In genomic region chr14:70563869-70564268, GRCh38 we compare ENCODE assay signal across 19 cellular contexts. TPM values are rescaled to one million over a fixed set of nuclear protein-coding genes. Genes with fewer than 3 reads are reported as not detected.
DNase-seq lines count a peak whose midpoint lies in the region; ATAC-seq, FAIRE-seq and TF ChIP-seq lines count a peak whose summit lies in the region.
"Had no signal": no experiment of that assay in that cellular context is flagged by ENCODE, and none has a peak within 500 bp of the region (broad histone marks: within the 10 kb centered on the region; RNA-seq: fewer than 3 reads in every experiment).

No MANE protein-coding gene starts in this region.

- H2AFZ ChIP-seq in HepG2 (ENCODE audit: low read length): no peak overlapping the region

- peaks cover 5% of the 10 kb centered on the region for H3K9me3 Mint-ChIP-seq in endothelial cell (ENCODE audit: unreplicated experiment)

- H3K4me3 Mint-ChIP-seq in endothelial cell (ENCODE audit: unreplicated experiment): peak overlapping the region; percentile 32
- H3K4me3 Mint-ChIP-seq: CD8-positive, alpha-beta memory T cell; H9 had no signal

- CTCF ChIA-PET in HepG2 (lab: Yijun Ruan, JAX; ENCODE audit: low intra/inter-chr PET ratio, low total read pairs): no interaction called here

- H3K4me1 Mint-ChIP-seq in endothelial cell (ENCODE audit: unreplicated experiment): no peaks in the 10 kb centered on the region

- TF ChIP-seq EP300 in HepG2 (IDR thresholded peaks at IDR 0.05; ENCODE audit: low read depth in 2 of 2, low read length in 2 of 2) (no peak), HepG2 (CRISPR knock-in tag; IDR thresholded peaks at IDR 0.05; ENCODE audit: borderline replicate concordance) (no peak)

- ATAC-seq in HepG2 (no peak), right lobe of liver (no peak), left ventricle myocardium superior (peak; percentile 96)
- ATAC-seq: SK-N-SH treated with all-trans-retinoic acid at 6 μM for 48 hours had no signal

- H3K4me2 ChIP-seq in HepG2 (ENCODE audit: low read depth, low read length): no peak overlapping the region
- H3K4me2 ChIP-seq: BLaER1 treated with 17β-estradiol and CSF1 and Interleukin-3, amounts not matched to agents 10 nM and 100 nM had no signal

- H3K79me2 ChIP-seq in HepG2 (ENCODE audit: insufficient read depth, low read length): no peaks in the 10 kb centered on the region

- in situ Hi-C loops in HepG2 (cut with HindIII; ENCODE audit: extremely low pct_ligation_motif_present, low pct_unique_long_range_greater_than_20kb): loop anchor here (25.0 kb wide), 1 partner anchor 477 kb away; no protein-coding TSS in a partner anchor

- POLR2A ChIA-PET in HepG2 (lab: Yijun Ruan, JAX): no interaction called here

- H3K9me3 ChIP-seq in HepG2 (ENCODE audit: low read length) (peaks cover 16% of the 10 kb centered on the region), right lobe of liver (no peaks in the 10 kb centered on the region)

- H3K4me3 ChIP-seq in HepG2 (replicated peaks in 1 of 3; ENCODE audit: insufficient read depth in 1 of 3, low read depth in 2 of 3, low read length in 3 of 3) (no peak overlapping the region), right lobe of liver (no peak overlapping the region)

- no TSS peak for BruUV-seq in HepG2 (replicated peaks; lab: Mats Ljungman, UMichigan)

- intact Hi-C loops in HepG2 (cut with micrococcal nuclease; ENCODE audit: unreplicated experiment) (loop anchor here (10.0 kb wide), 1 partner anchor 469 kb away; no protein-coding TSS in a partner anchor), right lobe of liver (cut with DNase I) (no loop called here), left ventricle myocardium superior (cut with micrococcal nuclease) (no loop called here)

- H3K27me3 ChIP-seq in HepG2 (ENCODE audit: control insufficient read depth in 1 of 2, insufficient read depth in 2 of 2, low read length in 2 of 2) (no peaks in the 10 kb centered on the region), right lobe of liver (no peaks in the 10 kb centered on the region)
- H3K27me3 ChIP-seq: BLaER1 treated with 17β-estradiol and CSF1 and Interleukin-3, amounts not matched to agents 10 nM and 100 nM had no signal

- 92% methylated on average over 1 of the region's 1 CpG for WGBS in HepG2 (ENCODE audit: low lambda C conversion rate)
- 100% methylated on average over 1 of the region's 1 CpG for WGBS in right lobe of liver (ENCODE audit: insufficient coverage, low coverage, low lambda C conversion rate, missing lambda C conversion rate)

- no peak overlapping the region for H3K9ac ChIP-seq in HepG2 (ENCODE audit: insufficient read depth, low read depth, low read length)
- H3K9ac ChIP-seq: BLaER1 treated with 17β-estradiol and CSF1 and Interleukin-3, amounts not matched to agents 10 nM and 100 nM had no signal

- no peak for DNase-seq in HepG2 (ENCODE audit: low spot score)
- no peak for DNase-seq in right lobe of liver
- no peak for DNase-seq in endothelial cell (ENCODE audit: low spot score)
- peak; percentile 73 for DNase-seq in left ventricle myocardium superior
- DNase-seq in urothelium cell line (ENCODE audit: low spot score): no peak
- DNase-seq in GDM1 (lab: John Stamatoyannopoulos, UW): no peak
- no peak for DNase-seq in activated effector memory CD4-positive, alpha-beta T cell treated with anti-CD3 and anti-CD28 coated beads, Interleukin-2, amount 50 U/mL, for 16 hours
- no peak for DNase-seq in effector CD4-positive, alpha-beta T cell
- DNase-seq: CD8-positive, alpha-beta memory T cell; H9; IMR-90; NCI-H1436; NCI-H1930; SIG-M5 had no signal

- no peak for TF ChIP-seq CTCF in HepG2 (CRISPR knock-in tag; IDR thresholded peaks at IDR 0.05)
- TF ChIP-seq CTCF in right lobe of liver (IDR thresholded peaks at IDR 0.05): no peak
- TF ChIP-seq CTCF in endothelial cell (IDR thresholded peaks at IDR 0.05; ENCODE audit: unreplicated experiment): no peak

- peaks cover 8% of the 10 kb centered on the region for H3K4me1 ChIP-seq in HepG2 (ENCODE audit: insufficient read depth, low read length)
- H3K4me1 ChIP-seq in right lobe of liver: no peaks in the 10 kb centered on the region
- H3K4me1 ChIP-seq: BLaER1 treated with 17β-estradiol and CSF1 and Interleukin-3, amounts not matched to agents 10 nM and 100 nM had no signal

- H3K27ac ChIP-seq in HepG2 (ENCODE audit: extremely low read length, insufficient read depth, low read length): peak overlapping the region; percentile 19
- H3K27ac ChIP-seq in right lobe of liver: no peak overlapping the region
- H3K27ac ChIP-seq: BLaER1 treated with 17β-estradiol and CSF1 and Interleukin-3, amounts not matched to agents 10 nM and 100 nM had no signal

- H4K20me1 ChIP-seq in HepG2 (ENCODE audit: insufficient read depth, low read length): no peaks in the 10 kb centered on the region; the same call in 1 of the 2 replicates

- TF ChIP-seq RAD21 in HepG2 (CRISPR knock-in tag; IDR thresholded peaks at IDR 0.05): no peak

- H3K36me3 ChIP-seq in HepG2 (replicated peaks in 1 of 2; ENCODE audit: control insufficient read depth in 1 of 2, insufficient read depth in 2 of 2, low read length in 2 of 2): peaks cover 6% of the 10 kb centered on the region in 2 experiments; a peak in 3 of 5 replicates
- peaks cover 0 to 3% (median 1%) of the 10 kb centered on the region in 4 donors for H3K36me3 ChIP-seq in right lobe of liver

- FAIRE-seq in HepG2 (lab: Jason Lieb, UNC): no peak
- peak; percentile 42 for FAIRE-seq in urothelium cell line (lab: Jason Lieb, UNC)
- FAIRE-seq: D721Med, G401.6, RCC 7860 had no signal

- H3K27me3 Mint-ChIP-seq in endothelial cell (ENCODE audit: unreplicated experiment): peaks cover 5% of the 10 kb centered on the region
- H3K27me3 Mint-ChIP-seq: CD8-positive, alpha-beta memory T cell had no signal

- H3K27ac Mint-ChIP-seq in endothelial cell (ENCODE audit: unreplicated experiment): no peak overlapping the region
- H3K27ac Mint-ChIP-seq: H9 had no signal

- H3K36me3 Mint-ChIP-seq in endothelial cell (ENCODE audit: low read depth, unreplicated experiment): peaks cover 57% of the 10 kb centered on the region

- no peak for TF ChIP-seq POLR2A in HepG2 (IDR thresholded peaks at IDR 0.05; ENCODE audit: insufficient read depth in 1 of 2, low read depth in 2 of 2, low read length in 2 of 2)
- TF ChIP-seq POLR2A in right lobe of liver (IDR thresholded peaks at IDR 0.05): no peak

RNA-seq across cellular contexts. Expression of gene ADAM20, which starts 29.1 kb away (rescaled TPM):
- total RNA-seq in HepG2 (2016; rRNA removed; fragmentation: Illumina TruSeq; extraction: Trizol): 0.18 TPM in 1 of 2 replicates, not detected in the other
- total RNA-seq in HepG2 (2016; cell fraction: cytosol; rRNA removed; fragmentation: Illumina TruSeq; extraction: Trizol; ENCODE audit: low read depth): not detected in 2 replicates
- 0.17 TPM in 1 of 2 replicates, not detected in the other for total RNA-seq in HepG2 (2016; cell fraction: insoluble cytoplasmic fraction; rRNA removed; fragmentation: Illumina TruSeq; extraction: Trizol)
- total RNA-seq in HepG2 (2016; cell fraction: membrane; rRNA removed; fragmentation: Illumina TruSeq; extraction: Trizol): not detected in 2 replicates
- total RNA-seq in HepG2 (2016; cell fraction: nucleus; rRNA removed; fragmentation: Illumina TruSeq; extraction: Trizol): 1.1 TPM in 2 replicates
- 0.08 and 0.09 TPM in 2 replicates for polyA plus RNA-seq in HepG2 (2011; rRNA removed)
- 0.01 TPM in 1 of 2 replicates, not detected in the other for polyA plus RNA-seq in HepG2 (2011; cell fraction: cytosol; rRNA removed)
- polyA plus RNA-seq in HepG2 (2011; cell fraction: nucleus; rRNA removed): 0.45 and 0.59 TPM in 2 replicates
- polyA plus RNA-seq in HepG2 (2012): 0.07 TPM in 1 of 2 replicates, not detected in the other
- not detected in 2 replicates for polyA plus RNA-seq in HepG2 (2016; cell fraction: cytosol; fragmentation: Illumina TruSeq; extraction: Trizol; ENCODE audit: low read depth)
- not detected in 2 replicates for polyA plus RNA-seq in HepG2 (2016; cell fraction: insoluble cytoplasmic fraction; fragmentation: Illumina TruSeq; extraction: Trizol; ENCODE audit: low read depth)
- not detected in 2 replicates for polyA plus RNA-seq in HepG2 (2016; cell fraction: membrane; fragmentation: Illumina TruSeq; extraction: Trizol; ENCODE audit: low read depth)
- polyA plus RNA-seq in HepG2 (2016; cell fraction: nucleus; fragmentation: Illumina TruSeq; extraction: Trizol; ENCODE audit: insufficient read depth, low read depth): 0.21 TPM in 1 of 2 replicates, not detected in the other
- polyA minus RNA-seq in HepG2 (2011; rRNA and poly(A)+ RNA removed; ENCODE audit: low replicate concordance): 0.21 and 2.0 TPM in 2 replicates
- polyA minus RNA-seq in HepG2 (2011; cell fraction: cytosol; rRNA and poly(A)+ RNA removed): not detected in 2 replicates
- 11.4 and 11.8 TPM in 2 replicates for polyA minus RNA-seq in HepG2 (2011; cell fraction: nucleus; rRNA and poly(A)+ RNA removed)
- total RNA-seq in right lobe of liver: 1 to 10 TPM in 2 of 6 experiments, under 1 TPM in 4; 0.35 to 2.0 (median 0.70) TPM
- 1.2 TPM for total RNA-seq in endothelial cell (ENCODE audit: unreplicated experiment)
- total RNA-seq in left ventricle myocardium superior: 0.57 TPM
- polyA plus RNA-seq: CD8-positive, alpha-beta memory T cell had no signal

RNA-seq across cellular contexts. Expression of gene MED6, which starts 36.6 kb away (rescaled TPM):
- total RNA-seq in HepG2 (2016; rRNA removed; fragmentation: Illumina TruSeq; extraction: Trizol): 47.8 and 64.0 TPM in 2 replicates
- total RNA-seq in HepG2 (2016; cell fraction: cytosol; rRNA removed; fragmentation: Illumina TruSeq; extraction: Trizol; ENCODE audit: low read depth): 14.6 and 15.6 TPM in 2 replicates
- total RNA-seq in HepG2 (2016; cell fraction: insoluble cytoplasmic fraction; rRNA removed; fragmentation: Illumina TruSeq; extraction: Trizol): 48.4 and 70.6 TPM in 2 replicates
- total RNA-seq in HepG2 (2016; cell fraction: membrane; rRNA removed; fragmentation: Illumina TruSeq; extraction: Trizol): 15.7 and 19.1 TPM in 2 replicates
- 45.6 and 46.7 TPM in 2 replicates for total RNA-seq in HepG2 (2016; cell fraction: nucleus; rRNA removed; fragmentation: Illumina TruSeq; extraction: Trizol)
- polyA plus RNA-seq in HepG2 (2011; rRNA removed): 38.1 and 44.8 TPM in 2 replicates
- 20.6 and 34.1 TPM in 2 replicates for polyA plus RNA-seq in HepG2 (2011; cell fraction: cytosol; rRNA removed)
- 10.4 and 12.4 TPM in 2 replicates for polyA plus RNA-seq in HepG2 (2011; cell fraction: nucleus; rRNA removed)
- polyA plus RNA-seq in HepG2 (2012): 33.6 and 49.3 TPM in 2 replicates
- polyA plus RNA-seq in HepG2 (2016; cell fraction: cytosol; fragmentation: Illumina TruSeq; extraction: Trizol; ENCODE audit: low read depth): 5.6 and 7.1 TPM in 2 replicates
- polyA plus RNA-seq in HepG2 (2016; cell fraction: insoluble cytoplasmic fraction; fragmentation: Illumina TruSeq; extraction: Trizol; ENCODE audit: low read depth): 69.2 and 87.2 TPM in 2 replicates
- polyA plus RNA-seq in HepG2 (2016; cell fraction: membrane; fragmentation: Illumina TruSeq; extraction: Trizol; ENCODE audit: low read depth): 11.2 and 12.2 TPM in 2 replicates
- polyA plus RNA-seq in HepG2 (2016; cell fraction: nucleus; fragmentation: Illumina TruSeq; extraction: Trizol; ENCODE audit: insufficient read depth, low read depth): 42.8 TPM in 2 replicates
- 21.9 and 34.5 TPM in 2 replicates for polyA minus RNA-seq in HepG2 (2011; rRNA and poly(A)+ RNA removed; ENCODE audit: low replicate concordance)
- polyA minus RNA-seq in HepG2 (2011; cell fraction: cytosol; rRNA and poly(A)+ RNA removed): 17.6 and 17.8 TPM in 2 replicates
- polyA minus RNA-seq in HepG2 (2011; cell fraction: nucleus; rRNA and poly(A)+ RNA removed): 144 and 149 TPM in 2 replicates
- total RNA-seq in right lobe of liver: 10 to 100 TPM in 5 of 6 experiments, 1 to 10 TPM in 1; 8.8 to 20.0 (median 13.7) TPM
- total RNA-seq in endothelial cell (ENCODE audit: unreplicated experiment): 48.4 TPM
- 18.6 TPM for total RNA-seq in left ventricle myocardium superior
